In the genomic region with DNA sequence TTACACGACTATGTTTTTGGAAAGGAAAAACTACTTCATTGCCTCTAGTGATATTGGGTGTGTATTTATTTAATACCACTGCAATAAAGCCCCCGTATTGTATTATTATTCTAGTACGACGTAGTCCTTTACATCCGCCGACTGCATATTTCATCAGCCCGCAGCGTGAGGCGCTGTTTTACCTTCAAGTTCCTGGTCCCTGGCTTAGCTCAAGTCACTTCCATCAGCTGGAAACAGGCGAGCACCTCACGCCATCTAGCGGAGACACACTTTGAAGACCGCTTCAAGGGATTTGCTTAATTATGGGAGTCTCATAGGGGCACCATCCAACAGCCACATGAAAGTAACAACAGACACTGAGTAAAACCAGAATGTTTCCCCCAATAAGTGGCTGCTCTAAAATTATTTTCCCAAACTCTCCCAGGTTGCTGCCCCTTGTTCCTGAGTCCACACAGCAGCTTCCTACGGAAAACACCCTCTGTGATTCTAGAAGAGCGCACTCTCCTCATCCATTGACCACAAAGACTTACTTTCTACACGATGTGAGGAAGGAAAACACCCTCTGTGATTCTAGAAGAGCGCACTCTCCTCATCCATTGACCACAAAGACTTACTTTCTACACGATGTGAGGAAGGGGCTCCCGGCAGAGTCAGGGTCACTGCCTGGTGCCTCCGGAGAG, we compare ENCODE assay signal across 1 cellular context.
TF ChIP-seq lines count a peak whose summit lies in the region.

No MANE protein-coding gene starts in this region.

TF ChIP-seq in K562, 482 proteins besides CTCF, POLR2A, EP300 and RAD21 (continued from another document):
- TF ChIP-seq, protein P1, sequence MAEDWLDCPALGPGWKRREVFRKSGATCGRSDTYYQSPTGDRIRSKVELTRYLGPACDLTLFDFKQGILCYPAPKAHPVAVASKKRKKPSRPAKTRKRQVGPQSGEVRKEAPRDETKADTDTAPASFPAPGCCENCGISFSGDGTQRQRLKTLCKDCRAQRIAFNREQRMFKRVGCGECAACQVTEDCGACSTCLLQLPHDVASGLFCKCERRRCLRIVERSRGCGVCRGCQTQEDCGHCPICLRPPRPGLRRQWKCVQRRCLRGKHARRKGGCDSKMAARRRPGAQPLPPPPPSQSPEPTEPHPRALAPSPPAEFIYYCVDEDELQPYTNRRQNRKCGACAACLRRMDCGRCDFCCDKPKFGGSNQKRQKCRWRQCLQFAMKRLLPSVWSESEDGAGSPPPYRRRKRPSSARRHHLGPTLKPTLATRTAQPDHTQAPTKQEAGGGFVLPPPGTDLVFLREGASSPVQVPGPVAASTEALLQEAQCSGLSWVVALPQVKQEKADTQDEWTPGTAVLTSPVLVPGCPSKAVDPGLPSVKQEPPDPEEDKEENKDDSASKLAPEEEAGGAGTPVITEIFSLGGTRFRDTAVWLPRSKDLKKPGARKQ (CRISPR knock-in tag; IDR thresholded peaks at IDR 0.05) = no peak
- 0 out of 2 replicates have a peak, but pooled peaks have one; percentile 21 for TF ChIP-seq ETV5 (CRISPR knock-in tag; IDR thresholded peaks at IDR 0.05; ENCODE audit: low read depth)
- TF ChIP-seq, protein P2, sequence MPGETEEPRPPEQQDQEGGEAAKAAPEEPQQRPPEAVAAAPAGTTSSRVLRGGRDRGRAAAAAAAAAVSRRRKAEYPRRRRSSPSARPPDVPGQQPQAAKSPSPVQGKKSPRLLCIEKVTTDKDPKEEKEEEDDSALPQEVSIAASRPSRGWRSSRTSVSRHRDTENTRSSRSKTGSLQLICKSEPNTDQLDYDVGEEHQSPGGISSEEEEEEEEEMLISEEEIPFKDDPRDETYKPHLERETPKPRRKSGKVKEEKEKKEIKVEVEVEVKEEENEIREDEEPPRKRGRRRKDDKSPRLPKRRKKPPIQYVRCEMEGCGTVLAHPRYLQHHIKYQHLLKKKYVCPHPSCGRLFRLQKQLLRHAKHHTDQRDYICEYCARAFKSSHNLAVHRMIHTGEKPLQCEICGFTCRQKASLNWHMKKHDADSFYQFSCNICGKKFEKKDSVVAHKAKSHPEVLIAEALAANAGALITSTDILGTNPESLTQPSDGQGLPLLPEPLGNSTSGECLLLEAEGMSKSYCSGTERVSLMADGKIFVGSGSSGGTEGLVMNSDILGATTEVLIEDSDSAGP (CRISPR knock-in tag; IDR thresholded peaks at IDR 0.05) = no peak
- no peak for TF ChIP-seq HDGF (IDR thresholded peaks at IDR 0.05)
- no peak for TF ChIP-seq KDM4B (IDR thresholded peaks at IDR 0.05; ENCODE audit: borderline replicate concordance in 2 of 2, low read depth in 1 of 2)
- peak; percentile 32; the same call in 1 of the 2 replicates for TF ChIP-seq JUND (IDR thresholded peaks at IDR 0.05; ENCODE audit: borderline replicate concordance, low read depth, low read length)
- no peak for TF ChIP-seq JUND (tag; IDR thresholded peaks at IDR 0.05; ENCODE audit: borderline replicate concordance, low read depth, low read length)
- TF ChIP-seq, protein P3, sequence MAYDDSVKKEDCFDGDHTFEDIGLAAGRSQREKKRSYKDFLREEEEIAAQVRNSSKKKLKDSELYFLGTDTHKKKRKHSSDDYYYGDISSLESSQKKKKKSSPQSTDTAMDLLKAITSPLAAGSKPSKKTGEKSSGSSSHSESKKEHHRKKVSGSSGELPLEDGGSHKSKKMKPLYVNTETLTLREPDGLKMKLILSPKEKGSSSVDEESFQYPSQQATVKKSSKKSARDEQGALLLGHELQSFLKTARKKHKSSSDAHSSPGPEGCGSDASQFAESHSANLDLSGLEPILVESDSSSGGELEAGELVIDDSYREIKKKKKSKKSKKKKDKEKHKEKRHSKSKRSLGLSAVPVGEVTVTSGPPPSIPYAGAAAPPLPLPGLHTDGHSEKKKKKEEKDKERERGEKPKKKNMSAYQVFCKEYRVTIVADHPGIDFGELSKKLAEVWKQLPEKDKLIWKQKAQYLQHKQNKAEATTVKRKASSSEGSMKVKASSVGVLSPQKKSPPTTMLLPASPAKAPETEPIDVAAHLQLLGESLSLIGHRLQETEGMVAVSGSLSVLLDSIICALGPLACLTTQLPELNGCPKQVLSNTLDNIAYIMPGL (CRISPR knock-in tag; IDR thresholded peaks at IDR 0.05) = no peak
- TF ChIP-seq, protein P4, sequence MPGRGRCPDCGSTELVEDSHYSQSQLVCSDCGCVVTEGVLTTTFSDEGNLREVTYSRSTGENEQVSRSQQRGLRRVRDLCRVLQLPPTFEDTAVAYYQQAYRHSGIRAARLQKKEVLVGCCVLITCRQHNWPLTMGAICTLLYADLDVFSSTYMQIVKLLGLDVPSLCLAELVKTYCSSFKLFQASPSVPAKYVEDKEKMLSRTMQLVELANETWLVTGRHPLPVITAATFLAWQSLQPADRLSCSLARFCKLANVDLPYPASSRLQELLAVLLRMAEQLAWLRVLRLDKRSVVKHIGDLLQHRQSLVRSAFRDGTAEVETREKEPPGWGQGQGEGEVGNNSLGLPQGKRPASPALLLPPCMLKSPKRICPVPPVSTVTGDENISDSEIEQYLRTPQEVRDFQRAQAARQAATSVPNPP (IDR thresholded peaks at IDR 0.05; ENCODE audit: borderline replicate concordance, insufficient read depth, insufficient read length) = no peak
- TF ChIP-seq, protein P5, sequence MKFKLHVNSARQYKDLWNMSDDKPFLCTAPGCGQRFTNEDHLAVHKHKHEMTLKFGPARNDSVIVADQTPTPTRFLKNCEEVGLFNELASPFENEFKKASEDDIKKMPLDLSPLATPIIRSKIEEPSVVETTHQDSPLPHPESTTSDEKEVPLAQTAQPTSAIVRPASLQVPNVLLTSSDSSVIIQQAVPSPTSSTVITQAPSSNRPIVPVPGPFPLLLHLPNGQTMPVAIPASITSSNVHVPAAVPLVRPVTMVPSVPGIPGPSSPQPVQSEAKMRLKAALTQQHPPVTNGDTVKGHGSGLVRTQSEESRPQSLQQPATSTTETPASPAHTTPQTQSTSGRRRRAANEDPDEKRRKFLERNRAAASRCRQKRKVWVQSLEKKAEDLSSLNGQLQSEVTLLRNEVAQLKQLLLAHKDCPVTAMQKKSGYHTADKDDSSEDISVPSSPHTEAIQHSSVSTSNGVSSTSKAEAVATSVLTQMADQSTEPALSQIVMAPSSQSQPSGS (CRISPR knock-in tag; IDR thresholded peaks at IDR 0.05) = no peak
